Comparison of ENCODE assay signal across 9 cellular contexts in the genomic region with DNA sequence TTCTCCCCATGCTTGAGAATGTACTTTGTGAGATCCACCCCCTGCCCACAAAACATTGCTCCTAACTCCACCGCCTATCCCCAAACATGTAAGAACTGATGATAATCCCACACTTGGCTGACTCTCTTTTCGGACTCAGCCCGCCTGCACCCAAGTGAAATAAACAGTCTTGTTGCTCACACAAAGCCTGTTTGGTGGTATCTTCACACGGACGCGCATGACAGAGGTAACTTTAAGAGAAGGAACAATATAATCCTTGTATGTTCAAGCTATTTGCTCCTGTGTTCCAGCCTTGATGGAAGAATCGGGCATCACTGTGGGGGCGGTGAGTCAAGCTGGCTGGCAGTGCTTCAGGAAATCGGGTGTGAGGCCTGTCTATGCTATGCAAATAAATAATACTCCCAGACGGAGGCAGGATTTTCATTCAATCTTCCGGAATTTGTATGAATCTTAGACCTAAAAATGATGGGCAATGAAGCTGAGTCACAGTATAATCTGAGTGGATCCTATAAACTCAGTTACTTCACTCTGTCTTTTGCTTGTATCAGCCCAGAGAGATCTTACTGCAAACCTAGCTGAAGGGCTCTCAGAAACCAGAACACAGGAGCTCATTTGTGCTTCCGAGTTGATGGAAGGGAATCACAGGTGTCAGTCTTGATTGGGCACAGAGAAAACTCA. TPM values are rescaled to one million over a fixed set of nuclear protein-coding genes. Genes with fewer than 3 reads are reported as not detected.
DNase-seq lines count a peak whose midpoint lies in the region; ATAC-seq and TF ChIP-seq lines count a peak whose summit lies in the region.
"Had no signal": no experiment of that assay in that cellular context is flagged by ENCODE, and none has a peak within 500 bp of the region (broad histone marks: within the 10 kb centered on the region; RNA-seq: fewer than 3 reads in every experiment).

No MANE protein-coding gene starts in this region.

- no peak for TF ChIP-seq POLR2A in spleen (IDR thresholded peaks at IDR 0.05)

- H3K4me3 ChIP-seq in duodenal mucosa (ENCODE audit: low read depth in 1 of 2, low read length in 2 of 2) (peak overlapping the region in 1 of 2 donors; percentile 9), spleen (no peak overlapping the region)
- H3K4me3 ChIP-seq: dorsolateral prefrontal cortex had no signal

- intact Hi-C loops in spleen (cut with DNase I; ENCODE audit: low total_unique reads), result no loop called here

- H3K36me3 ChIP-seq in duodenal mucosa (ENCODE audit: control insufficient read depth in 1 of 2, insufficient read depth in 2 of 2, low read length in 2 of 2) (no peaks in the 10 kb centered on the region), spleen (no peaks in the 10 kb centered on the region)

- H3K27me3 ChIP-seq in duodenal mucosa (ENCODE audit: control insufficient read depth in 1 of 2, insufficient read depth in 2 of 2, low read length in 2 of 2), result no peaks in the 10 kb centered on the region
- H3K27me3 ChIP-seq in spleen (replicated peaks in 1 of 7), result no peaks in the 10 kb centered on the region

- no peak for TF ChIP-seq RAD21 in Ishikawa (IDR thresholded peaks at IDR 0.05; ENCODE audit: low read depth)

- TF ChIP-seq CTCF in spleen (IDR thresholded peaks at IDR 0.05 in 8 of 11, conservative IDR thresholded peaks at IDR 0.05 in 3 of 11), result no peak

- H3K27ac ChIP-seq in duodenal mucosa (ENCODE audit: low read depth, low read length) (peak overlapping the region; percentile 39), spleen (no peak overlapping the region)

- peaks cover 34 to 59% of the 10 kb centered on the region in 2 donors for H3K4me1 ChIP-seq in duodenal mucosa (ENCODE audit: control insufficient read depth in 1 of 2, insufficient read depth in 2 of 2, low read length in 2 of 2)
- H3K4me1 ChIP-seq in spleen, result peaks cover 0 to 26% (median 16%) of the 10 kb centered on the region in 6 donors

- peak; percentile 29 for ATAC-seq in GM18907 (IDR thresholded peaks at IDR 0.05; ENCODE audit: unreplicated experiment)
- ATAC-seq in activated CD4-positive, CD25-positive, alpha-beta regulatory T cell treated with anti-CD3 and anti-CD28 coated beads, Interleukin-2, amount 50 U/mL, for 24 hours, result no peak

- 0 out of 2 replicates have a peak, but pooled peaks have one; percentile 15 for TF ChIP-seq EP300 in Ishikawa (IDR thresholded peaks at IDR 0.05; ENCODE audit: borderline replicate concordance)

- WGBS in spleen, 5 donors, result 84 to 88% (median 86%) methylated on average over 12 of the region's 12 CpGs

- no peaks in the 10 kb centered on the region for H3K9me3 ChIP-seq in duodenal mucosa (ENCODE audit: control insufficient read depth in 1 of 2, low read length in 2 of 2)
- no peaks in the 10 kb centered on the region for H3K9me3 ChIP-seq in spleen

- DNase-seq in pulmonary artery endothelial cell (ENCODE audit: low read depth, low spot score), result peak; percentile 78
- DNase-seq in NCI-H2171 (lab: John Stamatoyannopoulos, UW), result no peak
- DNase-seq in spleen, result no peak
- no peak for DNase-seq in putamen (ENCODE audit: low spot score)

- H3K9ac ChIP-seq in duodenal mucosa (ENCODE audit: low read depth in 1 of 2, low read length in 2 of 2), result peak overlapping the region in 1 of 2 donors; percentile 12

TF ChIP-seq in Ishikawa, 13 proteins besides CTCF, POLR2A, EP300 and RAD21:
- TF ChIP-seq NFIC (IDR thresholded peaks at IDR 0.05), result 0 out of 2 replicates have a peak, but pooled peaks have one; percentile 20
- 0 out of 2 replicates have a peak, but pooled peaks have one; percentile 4 for TF ChIP-seq TEAD4 (IDR thresholded peaks at IDR 0.05)
- TF ChIP-seq, protein P1, sequence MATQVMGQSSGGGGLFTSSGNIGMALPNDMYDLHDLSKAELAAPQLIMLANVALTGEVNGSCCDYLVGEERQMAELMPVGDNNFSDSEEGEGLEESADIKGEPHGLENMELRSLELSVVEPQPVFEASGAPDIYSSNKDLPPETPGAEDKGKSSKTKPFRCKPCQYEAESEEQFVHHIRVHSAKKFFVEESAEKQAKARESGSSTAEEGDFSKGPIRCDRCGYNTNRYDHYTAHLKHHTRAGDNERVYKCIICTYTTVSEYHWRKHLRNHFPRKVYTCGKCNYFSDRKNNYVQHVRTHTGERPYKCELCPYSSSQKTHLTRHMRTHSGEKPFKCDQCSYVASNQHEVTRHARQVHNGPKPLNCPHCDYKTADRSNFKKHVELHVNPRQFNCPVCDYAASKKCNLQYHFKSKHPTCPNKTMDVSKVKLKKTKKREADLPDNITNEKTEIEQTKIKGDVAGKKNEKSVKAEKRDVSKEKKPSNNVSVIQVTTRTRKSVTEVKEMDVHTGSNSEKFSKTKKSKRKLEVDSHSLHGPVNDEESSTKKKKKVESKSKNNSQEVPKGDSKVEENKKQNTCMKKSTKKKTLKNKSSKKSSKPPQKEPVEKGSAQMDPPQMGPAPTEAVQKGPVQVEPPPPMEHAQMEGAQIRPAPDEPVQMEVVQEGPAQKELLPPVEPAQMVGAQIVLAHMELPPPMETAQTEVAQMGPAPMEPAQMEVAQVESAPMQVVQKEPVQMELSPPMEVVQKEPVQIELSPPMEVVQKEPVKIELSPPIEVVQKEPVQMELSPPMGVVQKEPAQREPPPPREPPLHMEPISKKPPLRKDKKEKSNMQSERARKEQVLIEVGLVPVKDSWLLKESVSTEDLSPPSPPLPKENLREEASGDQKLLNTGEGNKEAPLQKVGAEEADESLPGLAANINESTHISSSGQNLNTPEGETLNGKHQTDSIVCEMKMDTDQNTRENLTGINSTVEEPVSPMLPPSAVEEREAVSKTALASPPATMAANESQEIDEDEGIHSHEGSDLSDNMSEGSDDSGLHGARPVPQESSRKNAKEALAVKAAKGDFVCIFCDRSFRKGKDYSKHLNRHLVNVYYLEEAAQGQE (IDR thresholded peaks at IDR 0.05; ENCODE audit: low read depth), result no peak

RNA-seq across cellular contexts. Expression of a gene that starts 45.2 kb away (rescaled TPM):
- total RNA-seq in pulmonary artery endothelial cell, result 187 and 223 TPM in 2 replicates
- total RNA-seq in spleen, result 10 to 100 TPM; 13.7 to 32.2 (median 20.3) TPM
- polyA plus RNA-seq in spleen, result 10 to 100 TPM in 2 of 3 donors, 1 to 10 TPM in 1; 8.4 to 13.4 (median 10.7) TPM
